8 cellular contexts compared by ENCODE assay signal in the genomic region with DNA sequence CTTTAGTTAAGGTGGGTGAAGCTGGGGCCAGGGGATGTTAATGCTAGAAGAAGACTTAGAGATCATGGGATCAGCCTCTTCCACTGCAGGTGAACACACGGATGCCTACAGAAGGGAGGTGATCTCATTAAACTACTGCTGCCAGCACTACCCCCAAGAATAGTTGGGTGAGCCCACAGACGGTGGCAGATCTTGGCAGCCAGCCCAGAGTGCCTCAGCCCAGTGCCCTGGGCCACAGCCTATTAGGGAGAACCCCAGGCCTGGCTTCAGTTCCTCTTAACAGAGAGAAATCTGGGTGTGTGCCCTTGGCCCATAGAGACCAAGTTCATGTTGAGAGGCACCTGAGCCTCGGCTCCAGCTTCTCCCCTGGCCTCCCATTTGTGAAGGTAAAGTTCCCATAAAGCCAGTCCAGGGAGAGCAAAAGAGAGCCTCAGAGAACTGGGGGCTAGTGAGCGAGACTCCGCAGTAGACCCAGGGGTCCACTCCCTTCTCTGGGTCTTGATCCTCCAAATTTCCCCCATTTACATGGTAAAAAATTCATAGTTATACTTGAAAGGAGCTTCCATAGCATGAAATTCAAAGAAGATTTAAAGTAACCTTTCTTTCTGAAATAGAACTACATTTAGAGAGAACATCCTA.
DNase-seq lines count a peak whose midpoint lies in the region; ATAC-seq, FAIRE-seq and TF ChIP-seq lines count a peak whose summit lies in the region.

No MANE protein-coding gene starts in this region.

- no peak overlapping the region for H3K4me3 ChIP-seq in GM23248

- H3K27ac Mint-ChIP-seq in CD14-positive monocyte = peak overlapping the region; percentile 61 to 84 (median 75)
- H3K27ac Mint-ChIP-seq in activated T-helper 2 cell treated with anti-CD3 and anti-CD28 coated beads, Interferon-gamma antibody, Interleukin-2, Interleukin-4, amounts not matched to agents 10 μg/mL and 5 μg/mL and 100 μg/mL, durations not matched to agents 14 hours and 24 hours and 36 hours = peak overlapping the region; percentile 38

- DNase-seq in CD14-positive monocyte (ENCODE audit: low spot score) = peak; percentile 93
- DNase-seq in activated T-helper 2 cell treated with anti-CD3 and anti-CD28 coated beads, Interferon-gamma antibody, Interleukin-2, Interleukin-4, amounts not matched to agents 10 μg/mL and 5 μg/mL and 100 μg/mL, durations not matched to agents 14 hours and 24 hours and 36 hours (ENCODE audit: low spot score) = no peak
- peak; percentile 69 for DNase-seq in pons (ENCODE audit: low spot score)
- no peak for DNase-seq in GM23248
- no peak for DNase-seq in urothelium cell line (ENCODE audit: low spot score)
- no peak for DNase-seq in NCI-H526 treated with DMSO at 0.1 percent for 48 hours (lab: John Stamatoyannopoulos, UW)

- H2AFZ ChIP-seq in GM23248 = no peak overlapping the region

- no peak overlapping the region for H3K9ac ChIP-seq in GM23248

- H3K4me3 Mint-ChIP-seq in CD14-positive monocyte = peak overlapping the region in 1 of 2 donors; percentile 39
- H3K4me3 Mint-ChIP-seq in activated T-helper 2 cell treated with anti-CD3 and anti-CD28 coated beads, Interferon-gamma antibody, Interleukin-2, Interleukin-4, amounts not matched to agents 10 μg/mL and 5 μg/mL and 100 μg/mL, durations not matched to agents 14 hours and 24 hours and 36 hours (ENCODE audit: low read depth) = no peak overlapping the region

- no peaks in the 10 kb centered on the region for H3K9me3 ChIP-seq in GM23248 (ENCODE audit: low read depth)

- H3K27me3 ChIP-seq in GM23248 (replicated peaks; ENCODE audit: insufficient read depth) = no peaks in the 10 kb centered on the region

- peak; percentile 59 for ATAC-seq in GM19467 (IDR thresholded peaks at IDR 0.05; ENCODE audit: unreplicated experiment)
- peak; percentile 56 for ATAC-seq in HG03571 (IDR thresholded peaks at IDR 0.05; ENCODE audit: unreplicated experiment)

- H3K36me3 Mint-ChIP-seq in CD14-positive monocyte = no peaks in the 10 kb centered on the region
- H3K36me3 Mint-ChIP-seq in activated T-helper 2 cell treated with anti-CD3 and anti-CD28 coated beads, Interferon-gamma antibody, Interleukin-2, Interleukin-4, amounts not matched to agents 10 μg/mL and 5 μg/mL and 100 μg/mL, durations not matched to agents 14 hours and 24 hours and 36 hours (ENCODE audit: low read depth) = peaks cover 3% of the 10 kb centered on the region

- in situ Hi-C loops in GM23248 (cut with MboI) = no loop called here

- no peaks in the 10 kb centered on the region for H3K4me1 ChIP-seq in GM23248 (ENCODE audit: insufficient read depth)

- 31 to 39% methylated on average over 5 of the region's 5 CpGs for WGBS in GM23248 (ENCODE audit: low coverage in 1 of 2, low lambda C conversion rate in 2 of 2, missing lambda C conversion rate in 2 of 2), 2 experiments

- no peaks in the 10 kb centered on the region for H3K36me3 ChIP-seq in GM23248 (ENCODE audit: low read depth)

- H3K4me2 ChIP-seq in GM23248 (ENCODE audit: unreplicated experiment) = no peak overlapping the region

- no peaks in the 10 kb centered on the region for H4K20me1 ChIP-seq in GM23248 (ENCODE audit: insufficient read depth)

- TF ChIP-seq CTCF in CD14-positive monocyte (IDR thresholded peaks at IDR 0.05) = no peak

- H3K9me2 ChIP-seq in GM23248 (ENCODE audit: insufficient read depth) = no peaks in the 10 kb centered on the region

- H3K9me3 Mint-ChIP-seq in CD14-positive monocyte = peaks cover 0 to 1% (median 0%) of the 10 kb centered on the region in 7 donors
- H3K9me3 Mint-ChIP-seq in activated T-helper 2 cell treated with anti-CD3 and anti-CD28 coated beads, Interferon-gamma antibody, Interleukin-2, Interleukin-4, amounts not matched to agents 10 μg/mL and 5 μg/mL and 100 μg/mL, durations not matched to agents 14 hours and 24 hours and 36 hours = peaks cover 13% of the 10 kb centered on the region

- H3K27me3 Mint-ChIP-seq in CD14-positive monocyte (ENCODE audit: low read depth in 3 of 3) = peaks cover 2 to 14% (median 2%) of the 10 kb centered on the region in 3 donors
- H3K27me3 Mint-ChIP-seq in activated T-helper 2 cell treated with anti-CD3 and anti-CD28 coated beads, Interferon-gamma antibody, Interleukin-2, Interleukin-4, amounts not matched to agents 10 μg/mL and 5 μg/mL and 100 μg/mL, durations not matched to agents 14 hours and 24 hours and 36 hours (ENCODE audit: low read depth) = no peaks in the 10 kb centered on the region

- intact Hi-C loops in CD14-positive monocyte (cut with micrococcal nuclease) = loop anchor here in 1 of 2 donors (5.0 kb wide), 1 partner anchor 41 kb away; no protein-coding TSS in a partner anchor
- intact Hi-C loops in activated T-helper 2 cell treated with anti-CD3 and anti-CD28 coated beads, Interferon-gamma antibody, Interleukin-2, Interleukin-4, amounts not matched to agents 10 μg/mL and 5 μg/mL and 100 μg/mL, durations not matched to agents 14 hours and 24 hours and 36 hours (cut with micrococcal nuclease) = no loop called here

- H3K4me1 Mint-ChIP-seq in CD14-positive monocyte = peaks cover 50% of the 10 kb centered on the region
- peaks cover 85% of the 10 kb centered on the region for H3K4me1 Mint-ChIP-seq in activated T-helper 2 cell treated with anti-CD3 and anti-CD28 coated beads, Interferon-gamma antibody, Interleukin-2, Interleukin-4, amounts not matched to agents 10 μg/mL and 5 μg/mL and 100 μg/mL, durations not matched to agents 14 hours and 24 hours and 36 hours (ENCODE audit: low read depth)

- H3F3A ChIP-seq in GM23248 (ENCODE audit: insufficient read depth) = no peaks in the 10 kb centered on the region

- no peak for FAIRE-seq in urothelium cell line (lab: Jason Lieb, UNC)

- H3K27ac ChIP-seq in GM23248 = no peak overlapping the region

- H3K79me2 ChIP-seq in GM23248 (ENCODE audit: insufficient read depth) = no peaks in the 10 kb centered on the region

Comparison
In these comparisons a context has a peak if more than half of its experiments do, and no peak if none do; other contexts are left out.
1. DNase-seq: peak in CD14-positive monocyte (single experiment) and pons (single experiment); none in activated T-helper 2 cell treated with anti-CD3 and anti-CD28 coated beads, Interferon-gamma antibody, Interleukin-2, Interleukin-4, amounts not matched to agents 10 μg/mL and 5 μg/mL and 100 μg/mL, durations not matched to agents 14 hours and 24 hours and 36 hours (single experiment), GM23248 (single experiment), urothelium cell line (single experiment) and NCI-H526 treated with DMSO at 0.1 percent for 48 hours (single experiment).